In genomic region chr15:48757661-48758060, GRCh38 we compare ENCODE assay signal across 34 cellular contexts.
"Had no signal": no experiment of that assay in that cellular context is flagged by ENCODE, and none has a peak within 500 bp of the region (broad histone marks: within the 10 kb centered on the region; RNA-seq: fewer than 3 reads in every experiment).

No MANE protein-coding gene starts in this region.

- H3K9ac ChIP-seq: KMS-11 had no signal

- H3K27ac ChIP-seq: KMS-11 had no signal

- H3K4me2 ChIP-seq: KMS-11 had no signal

- H3K27me3 ChIP-seq: MG63 had no signal

- H3K4me3 ChIP-seq: MG63 had no signal

- DNase-seq: Karpas-422, Kasumi-1, KG1, MG63, MM.1S, MV-4-11, NCI-H1048, NCI-H1092, NCI-H1092 treated with DMSO at 0.1 percent for 48 hours, NCI-H1105, NCI-H1105 treated with DMSO at 0.1 percent for 48 hours, NCI-H1417, NCI-H1417 treated with DMSO at 0.1 percent for 48 hours, NCI-H1436, NCI-H1436 treated with DMSO at 0.1 percent for 48 hours, NCI-H146, NCI-H1694, NCI-H1694 treated with DMSO at 0.1 percent for 48 hours, NCI-H187, NCI-H187 treated with DMSO at 0.1 percent for 48 hours, NCI-H1930, NCI-H2029, NCI-H2029 treated with DMSO at 0.1 percent for 48 hours, NCI-H2081, NCI-H2081 treated with DMSO at 0.1 percent for 48 hours, NCI-H2107, NCI-H2171, NCI-H2171 treated with DMSO at 0.1 percent for 48 hours, NCI-H2227 treated with DMSO at 0.1 percent for 48 hours, NCI-H226, NCI-H345, NCI-H446, NCI-H446 treated with DMSO at 0.1 percent for 48 hours had no signal

- H3K9me3 ChIP-seq: MG63 had no signal
